ENCODE assay signal across 3 cellular contexts in genomic region chr6:142412241-142412640, GRCh38.
TF ChIP-seq lines count a peak whose summit lies in the region.

No MANE protein-coding gene starts in this region.

TF ChIP-seq in A549, 52 proteins besides CTCF, POLR2A, EP300 and RAD21:
- no peak for TF ChIP-seq TP53 (CRISPR knock-in tag; IDR thresholded peaks at IDR 0.05)

TF ChIP-seq in IMR-90, 13 proteins besides CTCF, POLR2A, EP300 and RAD21:
- TF ChIP-seq MAZ (IDR thresholded peaks at IDR 0.05; ENCODE audit: borderline replicate concordance, low read depth, low read length): no peak

TF ChIP-seq in SK-N-SH treated with all-trans-retinoic acid at 6 μM for 48 hours, 23 proteins besides CTCF, POLR2A, EP300 and RAD21:
- no peak for TF ChIP-seq BACH2 (CRISPR knock-in tag; IDR thresholded peaks at IDR 0.05; ENCODE audit: borderline replicate concordance)
- peak; percentile 51; the same call in 1 of the 2 replicates for TF ChIP-seq CSDC2 (CRISPR knock-in tag; IDR thresholded peaks at IDR 0.05)
